Comparison of ENCODE assay signal across 10 cellular contexts in the genomic region with DNA sequence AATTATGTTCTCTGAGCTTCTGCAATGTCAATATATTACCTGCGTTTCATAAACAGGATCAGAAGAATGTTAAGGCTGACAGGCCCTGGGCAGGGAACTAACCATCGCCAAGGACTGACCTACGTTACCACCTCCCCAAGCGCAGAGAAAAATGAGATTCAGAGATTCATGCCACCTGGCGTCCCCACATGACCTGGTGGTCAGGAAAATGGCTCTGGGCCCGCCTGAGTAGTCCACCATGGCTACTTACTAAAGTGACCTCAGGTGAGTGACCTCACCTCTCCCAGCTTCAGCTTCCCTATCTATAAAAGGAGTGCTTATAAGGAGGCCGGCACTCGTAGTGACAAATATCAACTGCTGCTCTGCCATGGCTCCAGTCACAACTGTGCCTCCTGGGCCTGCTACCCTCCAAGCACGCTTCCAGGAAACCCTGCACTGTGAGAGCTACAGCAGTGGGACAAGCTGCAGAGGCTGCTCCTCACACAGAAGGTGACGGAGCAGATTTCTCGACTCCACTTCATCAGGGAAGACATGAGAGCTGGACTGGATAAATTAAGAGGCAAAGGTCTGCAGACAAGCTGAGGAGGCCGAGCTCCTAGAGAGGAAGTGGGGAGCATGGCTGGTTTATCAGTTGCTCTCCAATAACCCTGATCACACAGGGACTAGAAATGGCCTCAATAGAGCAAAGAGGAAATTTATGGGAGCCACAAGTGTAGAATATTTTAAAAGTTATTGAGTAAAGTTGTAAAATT.
DNase-seq lines count a peak whose midpoint lies in the region; ATAC-seq and TF ChIP-seq lines count a peak whose summit lies in the region.
"Had no signal": no experiment of that assay in that cellular context is flagged by ENCODE, and none has a peak within 500 bp of the region (broad histone marks: within the 10 kb centered on the region; RNA-seq: fewer than 3 reads in every experiment).

No MANE protein-coding gene starts in this region.

- H3K4me1 Mint-ChIP-seq in dendritic cell treated with granulocyte-macrophage colony-stimulating factor and Interleukin-4, amounts not matched to agents 40 ng/mL and 50 ng/mL, for 4 days (ENCODE audit: low read depth), result peaks cover 76% of the 10 kb centered on the region

- H3K9ac ChIP-seq in OCI-LY3 (ENCODE audit: low read length) (peak overlapping the region; percentile 45; the same call in 1 of the 2 replicates), parathyroid adenoma (no peak overlapping the region)

- intact Hi-C loops in dendritic cell treated with granulocyte-macrophage colony-stimulating factor and Interleukin-4, amounts not matched to agents 40 ng/mL and 50 ng/mL, for 4 days (cut with micrococcal nuclease), result no loop called here

- peaks cover 55% of the 10 kb centered on the region for H3K4me1 ChIP-seq in DOHH2 (ENCODE audit: control insufficient read depth, low read length)
- peaks cover 64% of the 10 kb centered on the region for H3K4me1 ChIP-seq in OCI-LY3 (ENCODE audit: low read length)
- H3K4me1 ChIP-seq in parathyroid adenoma, result peaks cover 53% of the 10 kb centered on the region

- H3K27ac ChIP-seq in DOHH2 (ENCODE audit: low read depth, low read length) (no peak overlapping the region), OCI-LY3 (ENCODE audit: low read length) (peak overlapping the region; percentile 60), parathyroid adenoma (peak overlapping the region; percentile 95)

- H4K20me1 ChIP-seq in DOHH2 (ENCODE audit: control insufficient read depth, insufficient read depth, low read depth, low read length), result no peaks in the 10 kb centered on the region
- H4K20me1 ChIP-seq in OCI-LY3 (ENCODE audit: insufficient read depth, low read length), result no peaks in the 10 kb centered on the region

- no peak for ATAC-seq in GM19395 (IDR thresholded peaks at IDR 0.05; ENCODE audit: unreplicated experiment)

- 0 out of 2 replicates have a peak, but pooled peaks cover 4% of the 10 kb centered on the region for H3K36me3 ChIP-seq in DOHH2 (ENCODE audit: control insufficient read depth, low read length)
- peaks cover 5% of the 10 kb centered on the region for H3K36me3 ChIP-seq in OCI-LY3 (replicated peaks; ENCODE audit: low read depth, low read length)
- H3K36me3 ChIP-seq in parathyroid adenoma (ENCODE audit: control insufficient read depth, insufficient read depth, low read length), result no peaks in the 10 kb centered on the region

- H2AFZ ChIP-seq in OCI-LY3 (ENCODE audit: low read depth, low read length), result no peak overlapping the region
- H2AFZ ChIP-seq in parathyroid adenoma, result peak overlapping the region; percentile 22

- no peaks in the 10 kb centered on the region for H3K9me3 Mint-ChIP-seq in dendritic cell treated with granulocyte-macrophage colony-stimulating factor and Interleukin-4, amounts not matched to agents 40 ng/mL and 50 ng/mL, for 4 days

- peak; percentile 46 for TF ChIP-seq CTCF in DOHH2 (IDR thresholded peaks at IDR 0.05; ENCODE audit: low read depth, low read length, poor library complexity, severe bottlenecking)
- no peak; the same call in 1 of the 2 replicates for TF ChIP-seq CTCF in OCI-LY3 (IDR thresholded peaks at IDR 0.05; ENCODE audit: low read depth, low read length)
- TF ChIP-seq CTCF in parathyroid adenoma (IDR thresholded peaks at IDR 0.05), result no peak

- H3K4me3 ChIP-seq in DOHH2 (ENCODE audit: low read length) (no peak overlapping the region), OCI-LY3 (ENCODE audit: low read length) (no peak overlapping the region), parathyroid adenoma (ENCODE audit: low read depth, low read length) (no peak overlapping the region)

- H3K79me2 ChIP-seq in DOHH2 (ENCODE audit: control insufficient read depth, low read length) (peaks cover 4% of the 10 kb centered on the region; the same call in 1 of the 2 replicates), OCI-LY3 (ENCODE audit: low read length) (0 out of 2 replicates have a peak, but pooled peaks cover 8% of the 10 kb centered on the region), parathyroid adenoma (peaks cover 30% of the 10 kb centered on the region)

- peak overlapping the region; percentile 82 for H3K27ac Mint-ChIP-seq in dendritic cell treated with granulocyte-macrophage colony-stimulating factor and Interleukin-4, amounts not matched to agents 40 ng/mL and 50 ng/mL, for 4 days

- H3K4me3 Mint-ChIP-seq in dendritic cell treated with granulocyte-macrophage colony-stimulating factor and Interleukin-4, amounts not matched to agents 40 ng/mL and 50 ng/mL, for 4 days, result peak overlapping the region; percentile 21

- DNase-seq in stimulated activated naive CD4-positive, alpha-beta T cell treated with Interleukin-2 at 50 U/mL for 16 hours (lab: John Stamatoyannopoulos, UW), result no peak
- DNase-seq in activated CD8-positive, alpha-beta memory T cell treated with anti-CD3 and anti-CD28 coated beads, Interleukin-2, amount 50 U/mL, for 48 hours, result no peak
- DNase-seq in SKM-1 (lab: John Stamatoyannopoulos, UW; ENCODE audit: unreplicated experiment), result no peak
- DNase-seq: NCI-H187 treated with DMSO at 0.1 percent for 48 hours, small intestine had no signal

- peaks cover 3% of the 10 kb centered on the region; the same call in 1 of the 2 replicates for H3F3A ChIP-seq in DOHH2 (ENCODE audit: control insufficient read depth, insufficient read depth)

- H3K27me3 ChIP-seq in DOHH2 (ENCODE audit: control insufficient read depth, low read length) (no peaks in the 10 kb centered on the region), OCI-LY3 (ENCODE audit: low read depth, low read length) (no peaks in the 10 kb centered on the region), parathyroid adenoma (ENCODE audit: control insufficient read depth, insufficient read depth, low read length) (no peaks in the 10 kb centered on the region)

- no peaks in the 10 kb centered on the region for H3K27me3 Mint-ChIP-seq in dendritic cell treated with granulocyte-macrophage colony-stimulating factor and Interleukin-4, amounts not matched to agents 40 ng/mL and 50 ng/mL, for 4 days

- H3K9me2 ChIP-seq in DOHH2 (replicated peaks; ENCODE audit: control insufficient read depth, low read length), result no peaks in the 10 kb centered on the region

- H3K4me2 ChIP-seq in DOHH2 (ENCODE audit: low read length) (peak overlapping the region; percentile 64), OCI-LY3 (ENCODE audit: low read length) (peak overlapping the region; percentile 24; the same call in 1 of the 2 replicates), parathyroid adenoma (ENCODE audit: low read length) (peak overlapping the region; percentile 2)

- H3K9me3 ChIP-seq in DOHH2 (ENCODE audit: control insufficient read depth, insufficient read depth, low read length) (no peaks in the 10 kb centered on the region), OCI-LY3 (ENCODE audit: insufficient read depth, low read length) (no peaks in the 10 kb centered on the region), parathyroid adenoma (ENCODE audit: control insufficient read depth, low read length) (no peaks in the 10 kb centered on the region)

- H3K36me3 Mint-ChIP-seq in dendritic cell treated with granulocyte-macrophage colony-stimulating factor and Interleukin-4, amounts not matched to agents 40 ng/mL and 50 ng/mL, for 4 days (ENCODE audit: low read depth), result peaks cover 23% of the 10 kb centered on the region

Comparison
In these comparisons a context has a peak if more than half of its experiments do, and no peak if none do; other contexts are left out.
1. H3K4me2 ChIP-seq: peak in every context shown above with its lines; median percentile 64 in DOHH2; 24 in OCI-LY3; 2 in parathyroid adenoma.